28 cellular contexts compared by ENCODE assay signal in the genomic region with DNA sequence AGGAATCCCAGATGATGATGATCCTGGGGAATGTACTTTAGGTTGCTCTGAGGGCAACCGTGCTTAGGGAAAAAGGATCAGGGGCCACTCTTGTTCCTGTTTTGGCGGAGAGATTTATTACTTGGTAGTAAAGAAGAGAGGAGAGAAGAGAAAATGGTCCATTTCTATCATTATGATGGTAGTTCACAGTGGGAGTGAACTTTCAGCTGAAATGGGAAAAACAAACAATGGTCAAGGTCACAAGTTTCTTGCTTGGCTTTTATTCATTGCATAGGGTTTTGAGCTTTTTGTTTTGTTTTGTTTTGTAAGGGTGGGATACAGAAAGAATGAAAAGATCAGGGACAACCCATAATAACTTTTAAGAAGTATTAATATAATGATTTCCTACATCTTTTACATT.
"Had no signal": no experiment of that assay in that cellular context is flagged by ENCODE, and none has a peak within 500 bp of the region (broad histone marks: within the 10 kb centered on the region; RNA-seq: fewer than 3 reads in every experiment).

No MANE protein-coding gene starts in this region.

- H3K4me3 ChIP-seq: colonic mucosa, coronary artery, dorsolateral prefrontal cortex, esophagus muscularis mucosa, esophagus squamous epithelium, gastrocnemius medialis, gastroesophageal sphincter, heart left ventricle, heart right ventricle had no signal

- FAIRE-seq: colon, endometrium, endothelial cell of umbilical vein, frontal cortex had no signal

- ATAC-seq: effector memory CD8-positive, alpha-beta T cell; esophagus mucosa; foreskin keratinocyte; gastrocnemius medialis; gastroesophageal sphincter; heart left ventricle; heart right ventricle had no signal

- H3K9me3 ChIP-seq: colonic mucosa, esophagus muscularis mucosa, esophagus squamous epithelium, gastrocnemius medialis, gastroesophageal sphincter, heart left ventricle, heart right ventricle had no signal

- H3K36me3 ChIP-seq: colonic mucosa, gastroesophageal sphincter had no signal

- H3K4me1 Mint-ChIP-seq: endodermal cell had no signal

- H3K4me1 ChIP-seq: colonic mucosa, esophagus muscularis mucosa, esophagus squamous epithelium, foreskin keratinocyte, gastrocnemius medialis, gastroesophageal sphincter, heart left ventricle, heart right ventricle had no signal

- H3K27ac ChIP-seq: colonic mucosa, coronary artery, dorsolateral prefrontal cortex, epithelial cell of prostate, esophagus muscularis mucosa, esophagus squamous epithelium, foreskin keratinocyte, gastrocnemius medialis, gastroesophageal sphincter, heart left ventricle, heart right ventricle had no signal

- H3K27me3 ChIP-seq: colonic mucosa, esophagus muscularis mucosa, foreskin keratinocyte, gastrocnemius medialis had no signal

- H3K9me3 Mint-ChIP-seq: dendritic cell treated with granulocyte-macrophage colony-stimulating factor and Interleukin-4, amounts not matched to agents 40 ng/mL and 50 ng/mL, for 4 days; effector memory CD8-positive, alpha-beta T cell; endodermal cell had no signal

- DNase-seq: colonic mucosa; cortex of kidney; dermis blood vessel endothelial cell; dorsolateral prefrontal cortex; effector CD4-positive, alpha-beta T cell; effector CD8-positive, alpha-beta T cell; effector memory CD4-positive, alpha-beta T cell; effector memory CD8-positive, alpha-beta T cell; endodermal cell; erythroblast; esophagus squamous epithelium; foreskin keratinocyte; foreskin melanocyte; gastrocnemius medialis; glutamatergic neuron; head of caudate nucleus; heart left ventricle; heart right ventricle had no signal

- H3K27ac Mint-ChIP-seq: dendritic cell treated with granulocyte-macrophage colony-stimulating factor and Interleukin-4, amounts not matched to agents 40 ng/mL and 50 ng/mL, for 4 days; effector memory CD8-positive, alpha-beta T cell; endodermal cell had no signal

- H3K4me3 Mint-ChIP-seq: dendritic cell treated with granulocyte-macrophage colony-stimulating factor and Interleukin-4, amounts not matched to agents 40 ng/mL and 50 ng/mL, for 4 days; effector memory CD8-positive, alpha-beta T cell; endodermal cell had no signal
